Comparison of ENCODE assay signal across 8 cellular contexts in the genomic region with DNA sequence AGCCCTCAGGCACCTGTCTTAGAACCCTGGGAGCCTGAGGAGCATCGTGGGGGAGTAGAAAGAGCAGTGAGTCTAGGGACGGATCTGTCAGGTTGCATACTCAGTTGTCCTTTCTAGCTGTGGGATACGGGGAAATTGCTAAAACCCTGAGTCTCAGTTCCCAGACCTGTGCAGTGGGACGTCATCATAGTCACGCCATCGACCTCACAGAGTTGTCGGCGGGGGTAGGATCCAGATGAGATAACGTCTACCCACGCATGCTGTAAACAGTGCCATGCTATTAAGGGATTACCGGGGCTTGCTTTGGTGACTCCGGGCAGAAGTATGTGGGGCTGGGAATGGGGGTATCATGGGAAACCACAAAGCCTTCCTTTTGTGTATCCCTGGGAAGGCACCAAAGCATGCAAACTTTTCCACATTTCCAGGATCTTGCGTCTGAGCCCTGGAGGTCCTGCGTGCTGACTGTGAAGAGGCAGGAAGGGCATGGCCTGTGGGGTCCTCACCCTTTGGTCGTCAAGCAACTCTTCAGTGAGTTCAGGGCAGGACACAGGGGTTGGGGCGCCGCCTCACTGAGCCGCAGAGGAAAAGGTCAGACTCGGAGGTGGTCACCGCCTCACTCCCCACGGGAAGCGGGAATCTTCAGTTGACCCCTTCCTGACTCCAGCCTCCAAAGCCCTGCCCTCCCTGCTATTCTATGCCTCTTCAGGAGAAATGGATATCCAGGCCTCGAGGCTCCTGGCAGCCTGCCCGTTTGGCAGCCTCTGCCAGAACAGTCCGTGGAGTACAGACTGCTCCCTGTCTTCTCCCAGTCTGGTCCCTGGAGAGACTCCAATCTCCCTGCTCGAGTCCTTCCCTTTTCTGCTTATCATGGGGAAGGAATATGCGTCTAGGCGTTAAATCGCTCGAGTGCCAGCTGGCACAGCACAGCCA.
DNase-seq lines count a peak whose midpoint lies in the region; ATAC-seq and TF ChIP-seq lines count a peak whose summit lies in the region.

No MANE protein-coding gene starts in this region.

- peak; percentile 89 for ATAC-seq in omental fat pad (ENCODE audit: low FRiP score)

- H3K27me3 ChIP-seq in H7 (ENCODE audit: control insufficient read depth, insufficient read depth, low read length): no peaks in the 10 kb centered on the region

- DNase-seq in HS-27A (ENCODE audit: low read depth): peak; percentile 72
- peak; percentile 48 for DNase-seq in SK-N-DZ (ENCODE audit: low spot score)
- peak; percentile 100 for DNase-seq in fibroblast of the aortic adventitia (ENCODE audit: low read depth)
- DNase-seq in omental fat pad (ENCODE audit: low spot score): peak; percentile 89
- DNase-seq in activated T-cell treated with anti-CD3 and anti-CD28 coated beads for 4 hours: no peak
- no peak for DNase-seq in H7
- no peak for DNase-seq in HuH-7 (ENCODE audit: low spot score)
- no peak for DNase-seq in effector CD8-positive, alpha-beta T cell (lab: John Stamatoyannopoulos, UW)

- peak overlapping the region; percentile 26 for H3K4me3 ChIP-seq in fibroblast of the aortic adventitia (ENCODE audit: low read depth, low read length)
- H3K4me3 ChIP-seq in H7 (ENCODE audit: insufficient read depth, low read depth, low read length): no peak overlapping the region

- TF ChIP-seq CTCF in fibroblast of the aortic adventitia (IDR thresholded peaks at IDR 0.05; ENCODE audit: insufficient read depth, low read length): no peak
- no peak for TF ChIP-seq CTCF in omental fat pad (IDR thresholded peaks at IDR 0.05)

- no peaks in the 10 kb centered on the region for H3K36me3 ChIP-seq in H7 (replicated peaks; ENCODE audit: control insufficient read depth, insufficient read depth, low read length)

Comparison
In these comparisons a context has a peak if more than half of its experiments do, and no peak if none do; other contexts are left out.
1. DNase-seq: peak in HS-27A (single experiment), SK-N-DZ (single experiment), fibroblast of the aortic adventitia (single experiment) and omental fat pad (single experiment); none in activated T-cell treated with anti-CD3 and anti-CD28 coated beads for 4 hours (single experiment), H7 (single experiment), HuH-7 (single experiment) and effector CD8-positive, alpha-beta T cell (single experiment).